17 cellular contexts compared by ENCODE assay signal in genomic region chr2:202774104-202774503, GRCh38.
A peak's percentile ranks its signal among the peaks of the same experiment; 100 is the strongest.
DNase-seq lines count a peak whose midpoint lies in the region; ATAC-seq and TF ChIP-seq lines count a peak whose summit lies in the region.
"Had no signal": no experiment of that assay in that cellular context is flagged by ENCODE, and none has a peak within 500 bp of the region (broad histone marks: within the 10 kb centered on the region; RNA-seq: fewer than 3 reads in every experiment).

No MANE protein-coding gene starts in this region.

- H3K4me3 ChIP-seq in right lobe of liver, result peak overlapping the region in 1 of 3 donors; percentile 28
- no peak overlapping the region for H3K4me3 ChIP-seq in upper lobe of right lung
- H3K4me3 ChIP-seq in neural progenitor cell, result no peak overlapping the region
- H3K4me3 ChIP-seq: SJSA1 had no signal

- peaks cover 24% of the 10 kb centered on the region for H3K4me1 Mint-ChIP-seq in activated naive CD8-positive, alpha-beta T cell treated with anti-CD3 and anti-CD28 coated beads, Interleukin-2, amount 50 U/mL, for 24 hours
- no peaks in the 10 kb centered on the region for H3K4me1 Mint-ChIP-seq in effector memory CD8-positive, alpha-beta T cell (ENCODE audit: low read depth in 2 of 2)
- H3K4me1 Mint-ChIP-seq in neural progenitor cell, result no peaks in the 10 kb centered on the region

- 84% methylated on average over 25 of the region's 37 CpGs for WGBS in right lobe of liver (ENCODE audit: insufficient coverage, low coverage, low lambda C conversion rate, missing lambda C conversion rate)

- TF ChIP-seq POLR2A in right lobe of liver (IDR thresholded peaks at IDR 0.05), result no peak

- no peak overlapping the region for H3K4me3 Mint-ChIP-seq in activated naive CD8-positive, alpha-beta T cell treated with anti-CD3 and anti-CD28 coated beads, Interleukin-2, amount 50 U/mL, for 24 hours
- peak overlapping the region in 1 of 2 donors; percentile 5 for H3K4me3 Mint-ChIP-seq in effector memory CD8-positive, alpha-beta T cell
- no peak overlapping the region for H3K4me3 Mint-ChIP-seq in neural progenitor cell

- H3K27ac Mint-ChIP-seq in activated naive CD8-positive, alpha-beta T cell treated with anti-CD3 and anti-CD28 coated beads, Interleukin-2, amount 50 U/mL, for 24 hours, result peak overlapping the region; percentile 29
- peak overlapping the region in 1 of 2 donors; percentile 53 for H3K27ac Mint-ChIP-seq in effector memory CD8-positive, alpha-beta T cell
- no peak overlapping the region for H3K27ac Mint-ChIP-seq in neural progenitor cell

- no peaks in the 10 kb centered on the region for H3K4me1 ChIP-seq in right lobe of liver
- no peaks in the 10 kb centered on the region for H3K4me1 ChIP-seq in upper lobe of right lung
- H3K4me1 ChIP-seq in neural progenitor cell, result no peaks in the 10 kb centered on the region
- H3K4me1 ChIP-seq: BE2C, SJSA1 had no signal

- no peak overlapping the region for H2AFZ ChIP-seq in neural progenitor cell (replicated peaks)

- no peak overlapping the region for H3K4me2 ChIP-seq in neural progenitor cell

- no peaks in the 10 kb centered on the region for H3K27me3 Mint-ChIP-seq in activated naive CD8-positive, alpha-beta T cell treated with anti-CD3 and anti-CD28 coated beads, Interleukin-2, amount 50 U/mL, for 24 hours
- H3K27me3 Mint-ChIP-seq in effector memory CD8-positive, alpha-beta T cell, result no peaks in the 10 kb centered on the region
- no peaks in the 10 kb centered on the region for H3K27me3 Mint-ChIP-seq in neural progenitor cell (ENCODE audit: insufficient read depth, low read depth)

- no peaks in the 10 kb centered on the region for H4K20me1 ChIP-seq in neural progenitor cell (ENCODE audit: low read depth)

- TF ChIP-seq CTCF in right lobe of liver (IDR thresholded peaks at IDR 0.05) (no peak), upper lobe of right lung (IDR thresholded peaks at IDR 0.05) (no peak), neural progenitor cell (IDR thresholded peaks at IDR 0.05) (no peak)

- ATAC-seq in activated naive CD8-positive, alpha-beta T cell treated with anti-CD3 and anti-CD28 coated beads, Interleukin-2, amount 50 U/mL, for 24 hours, result no peak
- ATAC-seq in right lobe of liver (peak; percentile 61 to 88 (median 85)), upper lobe of right lung (peak; percentile 13), HG03196 (IDR thresholded peaks at IDR 0.05; ENCODE audit: unreplicated experiment) (no peak)
- no peak for ATAC-seq in effector memory CD8-positive, alpha-beta T cell (replicated peaks)
- ATAC-seq: Right ventricle myocardium inferior had no signal

- H3K9me3 ChIP-seq in right lobe of liver, result no peaks in the 10 kb centered on the region
- H3K9me3 ChIP-seq in upper lobe of right lung, result no peaks in the 10 kb centered on the region
- H3K9me3 ChIP-seq in neural progenitor cell (ENCODE audit: low read depth), result no peaks in the 10 kb centered on the region
- H3K9me3 ChIP-seq: BE2C, SJSA1 had no signal

- no peaks in the 10 kb centered on the region for H3K27me3 ChIP-seq in right lobe of liver
- H3K27me3 ChIP-seq in upper lobe of right lung, result no peaks in the 10 kb centered on the region
- no peaks in the 10 kb centered on the region for H3K27me3 ChIP-seq in neural progenitor cell
- H3K27me3 ChIP-seq: BE2C, SJSA1 had no signal

- no peaks in the 10 kb centered on the region for H3F3A ChIP-seq in neural progenitor cell (ENCODE audit: low read depth)

- intact Hi-C loops in right lobe of liver (cut with DNase I) (no loop called here), upper lobe of right lung (cut with DNase I) (no loop called here)

- H3K9me3 Mint-ChIP-seq in activated naive CD8-positive, alpha-beta T cell treated with anti-CD3 and anti-CD28 coated beads, Interleukin-2, amount 50 U/mL, for 24 hours, result no peaks in the 10 kb centered on the region
- H3K9me3 Mint-ChIP-seq in effector memory CD8-positive, alpha-beta T cell, result no peaks in the 10 kb centered on the region
- H3K9me3 Mint-ChIP-seq in neural progenitor cell, result no peaks in the 10 kb centered on the region

- DNase-seq in HuH-7 (ENCODE audit: low spot score), result peak; percentile 22
- no peak for DNase-seq in activated naive CD8-positive, alpha-beta T cell treated with anti-CD3 and anti-CD28 coated beads, Interleukin-2, amount 50 U/mL, for 24 hours
- peak in 1 of 3 donors; percentile 56 for DNase-seq in right lobe of liver
- no peak for DNase-seq in upper lobe of right lung
- no peak for DNase-seq in effector memory CD8-positive, alpha-beta T cell
- no peak for DNase-seq in neural progenitor cell (ENCODE audit: low spot score)
- DNase-seq: BE2C, DMS79, KG1, NCI-H1105, NCI-H2029 treated with DMSO at 0.1 percent for 48 hours, NCI-H226, NCI-H524, NCI-H82 had no signal

- peaks cover 0 to 3% (median 0%) of the 10 kb centered on the region in 4 donors for H3K36me3 ChIP-seq in right lobe of liver
- peaks cover 11% of the 10 kb centered on the region for H3K36me3 ChIP-seq in upper lobe of right lung
- H3K36me3 ChIP-seq in neural progenitor cell, result peaks cover 6% of the 10 kb centered on the region
- H3K36me3 ChIP-seq: BE2C, SJSA1 had no signal

- no peak overlapping the region for H3K9ac ChIP-seq in neural progenitor cell

- H3K27ac ChIP-seq in right lobe of liver (no peak overlapping the region), upper lobe of right lung (no peak overlapping the region), neural progenitor cell (no peak overlapping the region)
- H3K27ac ChIP-seq: SJSA1 had no signal

- peaks cover 24% of the 10 kb centered on the region for H3K36me3 Mint-ChIP-seq in activated naive CD8-positive, alpha-beta T cell treated with anti-CD3 and anti-CD28 coated beads, Interleukin-2, amount 50 U/mL, for 24 hours (ENCODE audit: low read depth)
- peaks cover 36% of the 10 kb centered on the region for H3K36me3 Mint-ChIP-seq in effector memory CD8-positive, alpha-beta T cell (ENCODE audit: insufficient read depth)
- H3K36me3 Mint-ChIP-seq in neural progenitor cell, result peaks cover 31% of the 10 kb centered on the region

- no peaks in the 10 kb centered on the region for H3K79me2 ChIP-seq in neural progenitor cell (ENCODE audit: low read depth)

Comparison
In these comparisons a context has a peak if more than half of its experiments do, and no peak if none do; other contexts are left out.
1. ATAC-seq: peak in right lobe of liver (4 of 4) and upper lobe of right lung (single experiment); none in activated naive CD8-positive, alpha-beta T cell treated with anti-CD3 and anti-CD28 coated beads, Interleukin-2, amount 50 U/mL, for 24 hours (single experiment), HG03196 (single experiment) and effector memory CD8-positive, alpha-beta T cell (single experiment).